In the genomic region with DNA sequence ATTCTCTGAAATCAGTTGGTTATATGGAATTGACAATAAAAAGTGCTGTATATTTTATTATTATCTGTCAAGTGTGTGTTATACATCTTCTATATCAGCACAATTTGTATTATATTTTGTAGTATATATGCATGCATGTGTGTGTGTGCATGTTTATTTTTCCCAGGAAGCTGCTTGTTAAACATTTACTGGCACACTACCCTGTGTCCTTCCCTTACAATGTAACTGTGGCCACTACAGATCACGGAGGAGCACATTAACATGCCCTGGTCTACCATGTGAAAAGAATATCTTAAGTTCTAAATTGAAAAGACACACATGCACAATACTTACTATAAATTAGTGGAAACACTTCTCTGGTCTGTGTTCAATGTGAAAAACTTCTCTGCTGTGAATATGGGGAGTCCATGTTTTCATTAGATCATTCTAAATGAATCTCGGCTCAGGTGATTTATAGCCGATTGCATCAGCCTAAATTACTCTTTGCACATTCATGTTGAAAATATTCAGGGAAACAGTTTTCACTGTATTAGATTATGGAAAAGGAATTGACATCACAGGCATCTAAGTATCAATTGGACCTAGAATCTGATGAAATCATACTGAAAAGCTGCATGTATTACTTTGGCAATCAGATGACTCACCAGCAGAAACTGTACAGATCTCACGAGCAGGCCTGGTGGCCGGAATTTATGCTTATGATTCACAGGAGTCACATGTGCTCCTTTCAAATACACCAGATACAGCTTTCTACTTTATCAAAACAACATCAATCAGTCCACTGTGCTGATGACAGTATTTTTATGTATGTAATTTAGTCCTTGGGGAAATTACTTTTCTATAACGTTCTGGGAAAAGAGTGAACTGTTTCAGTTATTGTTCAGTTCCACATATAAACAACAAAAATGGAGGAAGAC, we compare ENCODE assay signal across 8 cellular contexts. TPM values are rescaled to one million over a fixed set of nuclear protein-coding genes. Genes with fewer than 3 reads are reported as not detected.
DNase-seq lines count a peak whose midpoint lies in the region; ATAC-seq and TF ChIP-seq lines count a peak whose summit lies in the region.

No MANE protein-coding gene starts in this region.

- peak; percentile 98 for DNase-seq in GM04504 (ENCODE audit: low read depth)
- peak; percentile 70 for DNase-seq in NCI-H1092 (lab: John Stamatoyannopoulos, UW)
- peak; percentile 2 for DNase-seq in UCSD-AML1 (lab: John Stamatoyannopoulos, UW; ENCODE audit: unreplicated experiment)
- peak in 3 of 5 donors; percentile 16 to 47 (median 27) for DNase-seq in heart left ventricle
- peak; percentile 87 for DNase-seq in sigmoid colon
- no peak for DNase-seq in activated CD4-positive, alpha-beta T cell treated with anti-CD3 and anti-CD28 coated beads, Interleukin-2, amount 10 ng/mL, durations not matched to agents 7 days and 5 days

- no peak overlapping the region for H3K4me3 Mint-ChIP-seq in activated CD4-positive, alpha-beta T cell treated with anti-CD3 and anti-CD28 coated beads, Interleukin-2, amount 10 ng/mL, durations not matched to agents 7 days and 5 days

- intact Hi-C loops in heart left ventricle (cut with DNase I) (loop anchor here in 4 of 10 donors (2.0 to 10.0 kb wide), 5 partner anchors 37 to 71 kb away; partner anchors contain the start of gene LURAP1L (in 2 of the 4)), sigmoid colon (cut with DNase I) (loop anchor here (2.0 kb wide), 1 partner anchor 37 kb away; no protein-coding TSS in a partner anchor)

- TF ChIP-seq EP300 in sigmoid colon (IDR thresholded peaks at IDR 0.05): peak in 3 of 4 donors; percentile 39 to 66 (median 51)

- CTCF ChIA-PET in activated CD4-positive, alpha-beta T cell treated with anti-CD3 and anti-CD28 coated beads, Interleukin-2, amount 10 ng/mL, durations not matched to agents 7 days and 5 days (lab: Charles Lee): no interaction called here

- TF ChIP-seq POLR2A in heart left ventricle (IDR thresholded peaks at IDR 0.05) (no peak), sigmoid colon (IDR thresholded peaks at IDR 0.05) (no peak)

- H3K4me1 ChIP-seq in heart left ventricle (peaks cover under 1 to 49% (median 14%) of the 10 kb centered on the region in 12 donors), sigmoid colon (peaks cover 0 to 94% (median 82%) of the 10 kb centered on the region in 4 donors)

- 38 to 50% (median 42%) methylated on average over 6 of the region's 6 CpGs for WGBS in heart left ventricle, 4 donors
- 9 to 44% methylated on average over 6 of the region's 6 CpGs for WGBS in sigmoid colon, 2 donors

- H3K27ac ChIP-seq in heart left ventricle: peak overlapping the region in 10 of 12 donors; percentile 4 to 75 (median 50)
- H3K27ac ChIP-seq in sigmoid colon: peak overlapping the region; percentile 73 to 85 (median 79)

- TF ChIP-seq CTCF in heart left ventricle (IDR thresholded peaks at IDR 0.05) (peak in 4 of 12 donors; percentile 8 to 38 (median 24)), sigmoid colon (IDR thresholded peaks at IDR 0.05) (peak in 3 of 4 experiments; percentile 47 to 81 (median 50))

- POLR2A ChIA-PET in activated CD4-positive, alpha-beta T cell treated with anti-CD3 and anti-CD28 coated beads, Interleukin-2, amount 10 ng/mL, durations not matched to agents 7 days and 5 days (lab: Charles Lee): no interaction called here

- peak; percentile 72 to 91 (median 80) for ATAC-seq in heart left ventricle
- ATAC-seq in GM19463 (IDR thresholded peaks at IDR 0.05; ENCODE audit: unreplicated experiment): no peak
- no peak for ATAC-seq in GM21529 (IDR thresholded peaks at IDR 0.05; ENCODE audit: unreplicated experiment)

- no peaks in the 10 kb centered on the region for H3K36me3 ChIP-seq in heart left ventricle
- H3K36me3 ChIP-seq in sigmoid colon: no peaks in the 10 kb centered on the region

- H3K36me3 Mint-ChIP-seq in activated CD4-positive, alpha-beta T cell treated with anti-CD3 and anti-CD28 coated beads, Interleukin-2, amount 10 ng/mL, durations not matched to agents 7 days and 5 days (ENCODE audit: low read depth): no peaks in the 10 kb centered on the region

- H3K27me3 Mint-ChIP-seq in activated CD4-positive, alpha-beta T cell treated with anti-CD3 and anti-CD28 coated beads, Interleukin-2, amount 10 ng/mL, durations not matched to agents 7 days and 5 days: no peaks in the 10 kb centered on the region

- H3K9me3 ChIP-seq in heart left ventricle (no peaks in the 10 kb centered on the region), sigmoid colon (no peaks in the 10 kb centered on the region)

- H3K27ac Mint-ChIP-seq in activated CD4-positive, alpha-beta T cell treated with anti-CD3 and anti-CD28 coated beads, Interleukin-2, amount 10 ng/mL, durations not matched to agents 7 days and 5 days: no peak overlapping the region

- peaks cover 4% of the 10 kb centered on the region for H3K9me3 Mint-ChIP-seq in activated CD4-positive, alpha-beta T cell treated with anti-CD3 and anti-CD28 coated beads, Interleukin-2, amount 10 ng/mL, durations not matched to agents 7 days and 5 days

- H3K27me3 ChIP-seq in heart left ventricle: no peaks in the 10 kb centered on the region
- no peaks in the 10 kb centered on the region for H3K27me3 ChIP-seq in sigmoid colon

- peak overlapping the region in 5 of 12 donors; percentile 6 to 17 (median 13) for H3K4me3 ChIP-seq in heart left ventricle
- peak overlapping the region in 2 of 4 donors; percentile 8 to 11 for H3K4me3 ChIP-seq in sigmoid colon

- no peaks in the 10 kb centered on the region for H3K4me1 Mint-ChIP-seq in activated CD4-positive, alpha-beta T cell treated with anti-CD3 and anti-CD28 coated beads, Interleukin-2, amount 10 ng/mL, durations not matched to agents 7 days and 5 days

RNA-seq across cellular contexts. Expression of gene LURAP1L, which starts 39.4 kb away (rescaled TPM):
- 1 to 10 TPM; 1.7 to 5.7 (median 3.0) TPM for total RNA-seq in heart left ventricle
- 1 to 10 TPM; 1.4 to 2.9 TPM for polyA plus RNA-seq in heart left ventricle
- 10 to 100 TPM; 17.8 to 29.3 (median 24.5) TPM for total RNA-seq in sigmoid colon
- polyA plus RNA-seq in sigmoid colon: 10 to 100 TPM; 16.2 to 38.4 (median 20.3) TPM
- not detected for total RNA-seq in activated CD4-positive, alpha-beta T cell treated with anti-CD3 and anti-CD28 coated beads, Interleukin-2, amount 10 ng/mL, durations not matched to agents 7 days and 5 days

Comparison
In these comparisons a context has a peak if more than half of its experiments do, and no peak if none do; other contexts are left out.
1. ATAC-seq: peak in heart left ventricle (4 of 4); none in GM19463 (single experiment) and GM21529 (single experiment).